34 cellular contexts compared by ENCODE assay signal in the genomic region with DNA sequence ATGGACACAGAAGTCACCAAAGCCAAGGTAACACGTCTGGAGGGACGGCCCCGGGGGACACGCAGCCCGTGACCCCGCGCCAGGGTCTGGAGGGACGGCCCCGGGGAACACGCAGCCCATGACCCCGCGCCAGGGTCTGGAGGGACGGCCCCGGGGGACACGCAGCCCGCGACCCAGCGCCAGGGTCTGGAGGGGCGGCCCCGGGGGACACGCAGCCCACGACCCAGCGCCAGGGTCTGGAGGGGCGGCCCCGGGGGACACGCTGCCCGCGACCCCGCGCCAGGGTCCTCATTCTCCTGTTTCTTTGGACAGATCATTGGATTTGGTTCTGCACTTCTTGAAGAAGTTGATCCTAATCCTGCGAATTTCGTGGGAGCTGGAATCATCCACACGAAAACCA. TPM values are rescaled to one million over a fixed set of nuclear protein-coding genes. Genes with fewer than 3 reads are reported as not detected.
"Had no signal": no experiment of that assay in that cellular context is flagged by ENCODE, and none has a peak within 500 bp of the region (broad histone marks: within the 10 kb centered on the region; RNA-seq: fewer than 3 reads in every experiment).

No MANE protein-coding gene starts in this region.

- H3K36me3 ChIP-seq: ovary had no signal

- H3K4me1 Mint-ChIP-seq: naive B cell; neural crest cell; stimulated activated effector memory CD8-positive, alpha-beta T cell treated with anti-CD3 and anti-CD28 coated beads, Interleukin-12 subunit alpha, Interleukin-12 subunit beta, amount 100 ng/mL, for 72 hours; stimulated activated naive B cell treated with anti-CD40 and anti-IgM and Interleukin-4, amounts not matched to agents 10 μg/mL and 1 μg/mL and 100 μg/mL, for 72 hours had no signal

- H3K27ac ChIP-seq: ovary, parathyroid adenoma, psoas muscle, skin epidermis, stomach, thoracic aorta, thyroid gland, tibial nerve, upper lobe of left lung, vagina had no signal

- FAIRE-seq: urothelium cell line had no signal

- H3K4me1 ChIP-seq: parathyroid adenoma, thyroid gland, tibial nerve, upper lobe of left lung, vagina had no signal

- ATAC-seq: naive thymus-derived CD8-positive, alpha-beta T cell; natural killer cell treated with Interleukin-12 subunit alpha and Interleukin-12 subunit beta and Interleukin-15 and Interleukin-18, amount 100 ng/mL, for 72 hours; right cardiac atrium; sciatic nerve; stimulated activated effector memory CD8-positive, alpha-beta T cell treated with anti-CD3 and anti-CD28 coated beads, Interleukin-12 subunit alpha, Interleukin-12 subunit beta, amount 100 ng/mL, for 72 hours; stimulated activated naive B cell treated with anti-CD40 and anti-IgM and Interleukin-4, amounts not matched to agents 10 μg/mL and 1 μg/mL and 100 μg/mL, for 72 hours had no signal

- H3K27ac Mint-ChIP-seq: natural killer cell treated with Interleukin-12 subunit alpha and Interleukin-12 subunit beta and Interleukin-15 and Interleukin-18, amount 100 ng/mL, for 72 hours; nephron progenitor cell; progenitor cell of endocrine pancreas; stimulated activated effector memory CD8-positive, alpha-beta T cell treated with anti-CD3 and anti-CD28 coated beads, Interleukin-12 subunit alpha, Interleukin-12 subunit beta, amount 100 ng/mL, for 72 hours had no signal

- H3K4me3 ChIP-seq: ovary, psoas muscle, skin epidermis, smooth muscle cell, spleen, stomach, thoracic aorta, thyroid gland, tibial nerve, upper lobe of left lung, vagina had no signal

- H3K9ac ChIP-seq: parathyroid adenoma had no signal

- H3K36me3 Mint-ChIP-seq: natural killer cell treated with Interleukin-12 subunit alpha and Interleukin-12 subunit beta and Interleukin-15 and Interleukin-18, amount 100 ng/mL, for 72 hours had no signal

- H3K27me3 Mint-ChIP-seq: naive B cell; naive thymus-derived CD8-positive, alpha-beta T cell; natural killer cell treated with Interleukin-12 subunit alpha and Interleukin-12 subunit beta and Interleukin-15 and Interleukin-18, amount 100 ng/mL, for 72 hours; progenitor cell of endocrine pancreas; stimulated activated naive B cell treated with anti-CD40 and anti-IgM and Interleukin-4, amounts not matched to agents 10 μg/mL and 1 μg/mL and 100 μg/mL, for 72 hours had no signal

- H3K27me3 ChIP-seq: ovary, spleen, stomach, thyroid gland, tibial nerve, upper lobe of left lung, vagina had no signal

- H3K9me3 Mint-ChIP-seq: naive B cell; naive thymus-derived CD8-positive, alpha-beta T cell; natural killer cell treated with Interleukin-12 subunit alpha and Interleukin-12 subunit beta and Interleukin-15 and Interleukin-18, amount 100 ng/mL, for 72 hours; nephron progenitor cell; neural crest cell; stimulated activated effector memory CD8-positive, alpha-beta T cell treated with anti-CD3 and anti-CD28 coated beads, Interleukin-12 subunit alpha, Interleukin-12 subunit beta, amount 100 ng/mL, for 72 hours; stimulated activated naive B cell treated with anti-CD40 and anti-IgM and Interleukin-4, amounts not matched to agents 10 μg/mL and 1 μg/mL and 100 μg/mL, for 72 hours had no signal

- H3K4me2 ChIP-seq: smooth muscle cell had no signal

- H2AFZ ChIP-seq: parathyroid adenoma had no signal

- H3K79me2 ChIP-seq: parathyroid adenoma had no signal

- DNase-seq: naive B cell; naive thymus-derived CD8-positive, alpha-beta T cell; nephron progenitor cell; occipital lobe; ovary; posterior cingulate gyrus; psoas muscle; spleen; stimulated activated CD4-positive, alpha-beta T cell treated with anti-CD3 and anti-CD28 coated beads, Interleukin-12 subunit alpha, Interleukin-12 subunit beta, amount 100 ng/mL, for 4 hours; stimulated activated CD4-positive, alpha-beta T cell treated with anti-CD3 and anti-CD28 coated beads, Interleukin-1b, Interleukin-23, amount 100 ng/mL, for 48 hours; stimulated activated CD4-positive, alpha-beta T cell treated with anti-CD3 and anti-CD28 coated beads, Interleukin-4, amount 100 ng/mL, for 24 hours; stimulated activated naive B cell treated with anti-CD40 and anti-IgM and Interleukin-4, amounts not matched to agents 10 μg/mL and 1 μg/mL and 100 μg/mL, for 72 hours; stimulated activated naive CD4-positive, alpha-beta T cell treated with Interleukin-2 at 50 U/mL for 16 hours; stomach; thyroid gland; trophoblast cell had no signal

- H3K9me3 ChIP-seq: ovary, psoas muscle, spleen, stomach, thoracic aorta, thyroid gland, tibial nerve, upper lobe of left lung, vagina had no signal

- H3K4me3 Mint-ChIP-seq: naive B cell; naive thymus-derived CD8-positive, alpha-beta T cell; natural killer cell treated with Interleukin-12 subunit alpha and Interleukin-12 subunit beta and Interleukin-15 and Interleukin-18, amount 100 ng/mL, for 72 hours; nephron progenitor cell; neural crest cell; stimulated activated effector memory CD8-positive, alpha-beta T cell treated with anti-CD3 and anti-CD28 coated beads, Interleukin-12 subunit alpha, Interleukin-12 subunit beta, amount 100 ng/mL, for 72 hours; stimulated activated naive B cell treated with anti-CD40 and anti-IgM and Interleukin-4, amounts not matched to agents 10 μg/mL and 1 μg/mL and 100 μg/mL, for 72 hours had no signal

RNA-seq across cellular contexts. Expression of a gene that starts 27.1 kb away (rescaled TPM):
- total RNA-seq: naive thymus-derived CD8-positive, alpha-beta T cell; natural killer cell treated with Interleukin-12 subunit alpha and Interleukin-12 subunit beta and Interleukin-15 and Interleukin-18, amount 100 ng/mL, for 72 hours; neural crest cell; occipital lobe; osteoblast; psoas muscle; renal cortical epithelial cell; right cardiac atrium; sciatic nerve; smooth muscle cell; subcutaneous adipose tissue; thyroid gland; ureter; vagina had no signal
- polyA plus RNA-seq: naive thymus-derived CD8-positive, alpha-beta T cell; smooth muscle cell had no signal
